Comparison of ENCODE assay signal across 10 cellular contexts in genomic region chr11:44065161-44065571, GRCh38. TPM values are rescaled to one million over a fixed set of nuclear protein-coding genes. Genes with fewer than 3 reads are reported as not detected.
DNase-seq lines count a peak whose midpoint lies in the region; ATAC-seq, FAIRE-seq and TF ChIP-seq lines count a peak whose summit lies in the region.
"Had no signal": no experiment of that assay in that cellular context is flagged by ENCODE, and none has a peak within 500 bp of the region (broad histone marks: within the 10 kb centered on the region; RNA-seq: fewer than 3 reads in every experiment).

No MANE protein-coding gene starts in this region.

- peak overlapping the region; percentile 87 for H3K27ac Mint-ChIP-seq in activated naive CD8-positive, alpha-beta T cell treated with anti-CD3 and anti-CD28 coated beads, Interleukin-2, amount 50 U/mL, for 24 hours
- peak overlapping the region; percentile 90 for H3K27ac Mint-ChIP-seq in mesothelial cell of epicardium

- no peak for TF ChIP-seq POLR2A in H54 (IDR thresholded peaks at IDR 0.05; ENCODE audit: low read depth, low read length)

- no peak for ATAC-seq in activated naive CD8-positive, alpha-beta T cell treated with anti-CD3 and anti-CD28 coated beads, Interleukin-2, amount 50 U/mL, for 24 hours
- ATAC-seq in upper lobe of right lung, result no peak
- ATAC-seq in HG03469 (IDR thresholded peaks at IDR 0.05; ENCODE audit: unreplicated experiment), result no peak
- ATAC-seq in GM21619 (IDR thresholded peaks at IDR 0.05; ENCODE audit: unreplicated experiment), result no peak

- H3K9me3 Mint-ChIP-seq in activated naive CD8-positive, alpha-beta T cell treated with anti-CD3 and anti-CD28 coated beads, Interleukin-2, amount 50 U/mL, for 24 hours, result no peaks in the 10 kb centered on the region
- H3K9me3 Mint-ChIP-seq in mesothelial cell of epicardium, result no peaks in the 10 kb centered on the region

- H3K36me3 Mint-ChIP-seq in activated naive CD8-positive, alpha-beta T cell treated with anti-CD3 and anti-CD28 coated beads, Interleukin-2, amount 50 U/mL, for 24 hours (ENCODE audit: low read depth), result no peaks in the 10 kb centered on the region
- H3K36me3 Mint-ChIP-seq in mesothelial cell of epicardium, result peaks cover 8% of the 10 kb centered on the region

- no peaks in the 10 kb centered on the region for H3K27me3 ChIP-seq in left ventricle myocardium inferior (ENCODE audit: low read depth)
- no peaks in the 10 kb centered on the region for H3K27me3 ChIP-seq in upper lobe of right lung

- TF ChIP-seq CTCF in left ventricle myocardium inferior (IDR thresholded peaks at IDR 0.05; ENCODE audit: borderline replicate concordance) (no peak), mesothelial cell of epicardium (IDR thresholded peaks at IDR 0.05; ENCODE audit: unreplicated experiment) (no peak), upper lobe of right lung (IDR thresholded peaks at IDR 0.05) (no peak)

- intact Hi-C loops in left ventricle myocardium inferior (cut with micrococcal nuclease), result no loop called here
- intact Hi-C loops in cardiac septum (cut with DNase I), result no loop called here
- intact Hi-C loops in upper lobe of right lung (cut with DNase I), result no loop called here

- H3K27ac ChIP-seq in left ventricle myocardium inferior (replicated peaks), result peak overlapping the region; percentile 89
- H3K27ac ChIP-seq in upper lobe of right lung, result peak overlapping the region; percentile 92

- no peaks in the 10 kb centered on the region for H3K27me3 Mint-ChIP-seq in activated naive CD8-positive, alpha-beta T cell treated with anti-CD3 and anti-CD28 coated beads, Interleukin-2, amount 50 U/mL, for 24 hours
- H3K27me3 Mint-ChIP-seq in mesothelial cell of epicardium (ENCODE audit: low read depth), result no peaks in the 10 kb centered on the region

- H3K36me3 ChIP-seq in left ventricle myocardium inferior (peaks cover 4% of the 10 kb centered on the region), upper lobe of right lung (no peaks in the 10 kb centered on the region)

- DNase-seq in left ventricle myocardium inferior (no peak), cardiac septum (ENCODE audit: low spot score) (no peak), mesothelial cell of epicardium (ENCODE audit: low spot score in 2 of 2, unreplicated experiment in 2 of 2) (no peak), upper lobe of right lung (no peak), H54 (ENCODE audit: insufficient read length, low spot score) (no peak)
- DNase-seq in activated naive CD8-positive, alpha-beta T cell treated with anti-CD3 and anti-CD28 coated beads, Interleukin-2, amount 50 U/mL, for 24 hours, result no peak
- DNase-seq: activated CD4-positive, alpha-beta T cell treated with anti-CD3 and anti-CD28 coated beads for 1 hour had no signal

- H3K4me1 ChIP-seq in left ventricle myocardium inferior (peaks cover 16% of the 10 kb centered on the region), upper lobe of right lung (no peaks in the 10 kb centered on the region)

- H3K9me3 ChIP-seq in left ventricle myocardium inferior (replicated peaks) (no peaks in the 10 kb centered on the region), upper lobe of right lung (no peaks in the 10 kb centered on the region)

- H3K4me3 ChIP-seq in left ventricle myocardium inferior, result no peak overlapping the region
- no peak overlapping the region for H3K4me3 ChIP-seq in upper lobe of right lung

- no peak for FAIRE-seq in H54 (lab: Jason Lieb, UNC)

- H3K4me3 Mint-ChIP-seq in activated naive CD8-positive, alpha-beta T cell treated with anti-CD3 and anti-CD28 coated beads, Interleukin-2, amount 50 U/mL, for 24 hours, result peak overlapping the region; percentile 81
- peak overlapping the region; percentile 87 for H3K4me3 Mint-ChIP-seq in mesothelial cell of epicardium

- H3K4me1 Mint-ChIP-seq in activated naive CD8-positive, alpha-beta T cell treated with anti-CD3 and anti-CD28 coated beads, Interleukin-2, amount 50 U/mL, for 24 hours, result peaks cover 24% of the 10 kb centered on the region
- H3K4me1 Mint-ChIP-seq in mesothelial cell of epicardium, result peaks cover 21% of the 10 kb centered on the region

RNA-seq across cellular contexts. Expression of gene ACCS, which starts 0.9 kb away (rescaled TPM):
- total RNA-seq in left ventricle myocardium inferior (7.9 TPM), cardiac septum (12.0 TPM), mesothelial cell of epicardium (54.2 to 60.1 TPM (median 58.3 TPM) in 3 replicates), upper lobe of right lung (32.2 TPM)

RNA-seq across cellular contexts. Expression of gene ACCSL, which starts 17.4 kb away (rescaled TPM):
- total RNA-seq in left ventricle myocardium inferior (not detected), cardiac septum (not detected), mesothelial cell of epicardium (not detected in 3 replicates), upper lobe of right lung (not detected)
- total RNA-seq: subcutaneous adipose tissue had no signal

RNA-seq across cellular contexts. Expression of gene EXT2, which starts 30.3 kb away (rescaled TPM):
- total RNA-seq in left ventricle myocardium inferior (24.5 TPM), cardiac septum (32.8 TPM), mesothelial cell of epicardium (74.9 to 77.7 TPM (median 75.0 TPM) in 3 replicates), upper lobe of right lung (61.2 TPM)
